In genomic region chr6:17650910-17651309, GRCh38 we compare ENCODE assay signal across 19 cellular contexts.
"Had no signal": no experiment of that assay in that cellular context is flagged by ENCODE, and none has a peak within 500 bp of the region (broad histone marks: within the 10 kb centered on the region; RNA-seq: fewer than 3 reads in every experiment).

No MANE protein-coding gene starts in this region.

- H3K4me3 Mint-ChIP-seq: activated naive CD8-positive, alpha-beta T cell; effector memory CD8-positive, alpha-beta T cell; memory B cell; naive B cell had no signal

- H3K9me3 Mint-ChIP-seq: effector memory CD8-positive, alpha-beta T cell; memory B cell; naive B cell had no signal

- H3K27ac Mint-ChIP-seq: activated naive CD8-positive, alpha-beta T cell had no signal

- H3K4me1 ChIP-seq: upper lobe of right lung had no signal

- H3K27ac ChIP-seq: colonic mucosa, dorsolateral prefrontal cortex, heart right ventricle, spleen, thoracic aorta, upper lobe of right lung, WERI-Rb-1 had no signal

- H3K27me3 ChIP-seq: colonic mucosa, dorsolateral prefrontal cortex, heart right ventricle, spleen, upper lobe of right lung had no signal

- DNase-seq: activated CD4-positive, alpha-beta T cell treated with anti-CD3 and anti-CD28 coated beads, Interleukin-2, amount 50 U/mL, for 4 hours; activated gamma-delta T cell treated with Interleukin-2 at 50 U/mL for 16 hours; amniotic stem cell; colonic mucosa; dorsolateral prefrontal cortex; effector memory CD8-positive, alpha-beta T cell; heart right ventricle; left colon; naive B cell; spleen; stimulated activated CD4-positive, alpha-beta T cell treated with anti-CD3 and anti-CD28 coated beads, Interleukin-4, amount 100 ng/mL, for 1 hour; stimulated activated naive CD4-positive, alpha-beta T cell; upper lobe of right lung; WERI-Rb-1 had no signal

- H3K4me3 ChIP-seq: colonic mucosa, dorsolateral prefrontal cortex, heart right ventricle, SK-N-MC, spleen, thoracic aorta, upper lobe of right lung had no signal

- H3K9me3 ChIP-seq: colonic mucosa, heart right ventricle, spleen, thoracic aorta, upper lobe of right lung had no signal

- H3K27me3 Mint-ChIP-seq: activated naive CD8-positive, alpha-beta T cell; effector memory CD8-positive, alpha-beta T cell; memory B cell; naive B cell; progenitor cell of endocrine pancreas had no signal

- ATAC-seq: effector memory CD8-positive, alpha-beta T cell; heart right ventricle; upper lobe of right lung had no signal
